Comparison of ENCODE assay signal across 1 cellular context in the genomic region with DNA sequence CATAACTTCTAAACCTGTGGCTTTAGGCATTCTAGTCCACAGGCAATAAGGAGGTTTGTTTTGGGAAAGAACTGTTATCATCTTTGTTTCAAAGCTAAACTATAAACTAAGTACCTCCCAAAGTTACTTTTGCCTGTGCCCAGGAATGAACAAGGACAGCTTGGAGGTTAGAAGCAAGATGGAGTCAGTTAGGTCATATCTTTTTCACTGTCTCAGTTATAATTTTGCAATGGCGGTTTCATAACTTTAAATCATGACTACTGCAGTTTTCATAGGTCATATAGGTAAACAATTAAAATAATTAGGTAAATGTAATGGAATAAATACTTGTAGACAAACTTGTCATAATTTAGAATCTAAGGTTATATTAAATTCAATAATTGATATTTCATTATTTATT.
TF ChIP-seq lines count a peak whose summit lies in the region.
"Not testable (repeated sequence)": the region's sequence is repeated elsewhere in the genome, so short reads cannot be mapped to it uniquely, and the experiment has no call there.

No MANE protein-coding gene starts in this region.

TF ChIP-seq in K562, 482 proteins besides CTCF, POLR2A, EP300 and RAD21 (continued from another document):
- TF ChIP-seq ZNF766 (CRISPR knock-in tag; conservative IDR thresholded peaks at IDR 0.05), result peak; percentile 75
- peak; percentile 64; the same call in 1 of the 2 replicates for TF ChIP-seq ATF4 (CRISPR knock-in tag; IDR thresholded peaks at IDR 0.05)
- TF ChIP-seq ZNF133 (CRISPR knock-in tag; IDR thresholded peaks at IDR 0.05), result 0 out of 2 replicates have a peak, but pooled peaks have one; percentile 50
- TF ChIP-seq CXXC5 (CRISPR knock-in tag; IDR thresholded peaks at IDR 0.05), result peak; percentile 71
- peak; percentile 71; the same call in 1 of the 2 replicates for TF ChIP-seq MECOM (CRISPR knock-in tag; IDR thresholded peaks at IDR 0.05)
- peak; percentile 76; the same call in 1 of the 2 replicates for TF ChIP-seq ZNF79 (CRISPR knock-in tag; IDR thresholded peaks at IDR 0.05; ENCODE audit: low read depth)
- peak in 1 of 2 experiments; percentile 26; a peak in 1 of 4 replicates for TF ChIP-seq FOXA3 (CRISPR knock-in tag; conservative IDR thresholded peaks at IDR 0.05 in 1 of 2, IDR thresholded peaks at IDR 0.05 in 1 of 2)
- TF ChIP-seq, protein P1, sequence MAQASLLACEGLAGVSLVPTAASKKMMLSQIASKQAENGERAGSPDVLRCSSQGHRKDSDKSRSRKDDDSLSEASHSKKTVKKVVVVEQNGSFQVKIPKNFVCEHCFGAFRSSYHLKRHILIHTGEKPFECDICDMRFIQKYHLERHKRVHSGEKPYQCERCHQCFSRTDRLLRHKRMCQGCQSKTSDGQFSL (CRISPR knock-in tag; IDR thresholded peaks at IDR 0.05), result not testable (repeated sequence)
- TF ChIP-seq, protein P1 (tag; IDR thresholded peaks at IDR 0.05), result peak in 1 of 2 experiments; percentile 83; a peak in 2 of 4 replicates
- TF ChIP-seq IRF9 (tag; IDR thresholded peaks at IDR 0.05), result peak; percentile 59; the same call in 1 of the 2 replicates
- peak in 1 of 2 experiments; percentile 80; a peak in 2 of 4 replicates for TF ChIP-seq TEAD1 (CRISPR knock-in tag; IDR thresholded peaks at IDR 0.05)
- 0 out of 2 replicates have a peak, but pooled peaks have one; percentile 40 for TF ChIP-seq ZBTB17 (CRISPR knock-in tag; IDR thresholded peaks at IDR 0.05)
